8 cellular contexts compared by ENCODE assay signal in genomic region chr6:135506270-135506997, GRCh38. TPM values are rescaled to one million over a fixed set of nuclear protein-coding genes. Genes with fewer than 3 reads are reported as not detected.
A peak's percentile ranks its signal among the peaks of the same experiment; 100 is the strongest.
DNase-seq lines count a peak whose midpoint lies in the region; ATAC-seq and TF ChIP-seq lines count a peak whose summit lies in the region.

No MANE protein-coding gene starts in this region.

- CTCF ChIA-PET in CD4-positive, alpha-beta T cell (lab: Charles Lee) = interaction anchor here (2.2 kb wide), 1 partner anchor 720 kb away, joined by 5 read pairs; no protein-coding TSS in a partner anchor

- H3K79me2 ChIP-seq in smooth muscle cell (ENCODE audit: low read depth) = no peaks in the 10 kb centered on the region

- intact Hi-C loops in CD4-positive, alpha-beta T cell (cut with DNase I, micrococcal nuclease) = loop anchor here (1.0 to 10.0 kb wide), 6 partner anchors 54 to 1048 kb away; partner anchors contain the start of gene MAP7 (in 1 of the 2)

- H4K20me1 ChIP-seq in smooth muscle cell (ENCODE audit: low read depth) = no peaks in the 10 kb centered on the region

- H3K9ac ChIP-seq in smooth muscle cell (ENCODE audit: low read depth) = no peak overlapping the region

- no peaks in the 10 kb centered on the region for H3F3A ChIP-seq in smooth muscle cell (ENCODE audit: low read depth)

- DNase-seq in CD4-positive, alpha-beta T cell = no peak
- DNase-seq in NCI-H1694 (lab: John Stamatoyannopoulos, UW) (peak; percentile 50), WERI-Rb-1 (peak; percentile 13), glomerular visceral epithelial cell (ENCODE audit: extremely low spot score) (peak; percentile 46), smooth muscle cell (lab: John Stamatoyannopoulos, UW; ENCODE audit: unreplicated experiment) (no peak)

- H3K4me3 ChIP-seq in WERI-Rb-1 (ENCODE audit: low read depth, low read length) (no peak overlapping the region), smooth muscle cell (peak overlapping the region; percentile 23)

- peak; percentile 84 for ATAC-seq in CD4-positive, alpha-beta T cell (ENCODE audit: poor library complexity)
- ATAC-seq in GM18508 (IDR thresholded peaks at IDR 0.05; ENCODE audit: insufficient read depth, unreplicated experiment) = peak; percentile 87
- peak; percentile 87 for ATAC-seq in HG02885 (IDR thresholded peaks at IDR 0.05; ENCODE audit: poor library complexity, unreplicated experiment)
- ATAC-seq in GM18519 (IDR thresholded peaks at IDR 0.05; ENCODE audit: low FRiP score, unreplicated experiment) = no peak

- peak overlapping the region; percentile 35 for H3K4me2 ChIP-seq in smooth muscle cell

- POLR2A ChIA-PET in CD4-positive, alpha-beta T cell (lab: Charles Lee) = no interaction called here

- TF ChIP-seq CTCF in CD4-positive, alpha-beta T cell (IDR thresholded peaks at IDR 0.05) = peak; percentile 79
- 0 out of 2 replicates have a peak, but pooled peaks have one; percentile 23 for TF ChIP-seq CTCF in WERI-Rb-1 (IDR thresholded peaks at IDR 0.05; ENCODE audit: low read depth, low read length)
- TF ChIP-seq CTCF in smooth muscle cell (IDR thresholded peaks at IDR 0.05; ENCODE audit: borderline replicate concordance, insufficient read depth, poor library complexity, severe bottlenecking) = peak; percentile 63

- H3K9me3 Mint-ChIP-seq in CD4-positive, alpha-beta T cell = no peaks in the 10 kb centered on the region

- H3K4me1 Mint-ChIP-seq in CD4-positive, alpha-beta T cell (ENCODE audit: low read depth) = no peaks in the 10 kb centered on the region

- H3K27me3 ChIP-seq in CD4-positive, alpha-beta T cell (ENCODE audit: control insufficient read depth, insufficient read depth, low read length) = no peaks in the 10 kb centered on the region
- H3K27me3 ChIP-seq in WERI-Rb-1 (ENCODE audit: insufficient read depth, low read depth, severe bottlenecking) (no peaks in the 10 kb centered on the region), smooth muscle cell (ENCODE audit: low read depth) (no peaks in the 10 kb centered on the region)

- 68% methylated on average over 4 of the region's 4 CpGs for WGBS in smooth muscle cell (ENCODE audit: low lambda C conversion rate)

- H3K9me3 ChIP-seq in CD4-positive, alpha-beta T cell (ENCODE audit: control insufficient read depth, low read length) = no peaks in the 10 kb centered on the region
- H3K9me3 ChIP-seq in WERI-Rb-1 (ENCODE audit: severe bottlenecking) (no peaks in the 10 kb centered on the region), smooth muscle cell (replicated peaks; ENCODE audit: low read depth) (no peaks in the 10 kb centered on the region)

- no peaks in the 10 kb centered on the region for H3K36me3 Mint-ChIP-seq in CD4-positive, alpha-beta T cell (ENCODE audit: low read depth)

- no peak overlapping the region for H3K27ac Mint-ChIP-seq in CD4-positive, alpha-beta T cell

- no peak overlapping the region for H3K4me3 Mint-ChIP-seq in CD4-positive, alpha-beta T cell

- no peaks in the 10 kb centered on the region for H3K4me1 ChIP-seq in smooth muscle cell (ENCODE audit: low read depth)

- no peaks in the 10 kb centered on the region for H3K27me3 Mint-ChIP-seq in CD4-positive, alpha-beta T cell

- H2AFZ ChIP-seq in smooth muscle cell (ENCODE audit: low read depth) = no peak overlapping the region

- H3K36me3 ChIP-seq in WERI-Rb-1 (no peaks in the 10 kb centered on the region), smooth muscle cell (ENCODE audit: low read depth) (no peaks in the 10 kb centered on the region)

- no peak overlapping the region for H3K27ac ChIP-seq in CD4-positive, alpha-beta T cell (ENCODE audit: low read depth, low read length)
- H3K27ac ChIP-seq in WERI-Rb-1 (no peak overlapping the region), smooth muscle cell (ENCODE audit: low read depth) (no peak overlapping the region)

RNA-seq across cellular contexts. Expression of gene AHI1, which starts 8.9 kb away (rescaled TPM):
- 10 to 100 TPM; 21.1 to 27.5 TPM for total RNA-seq in CD4-positive, alpha-beta T cell
- 16.0 and 23.3 TPM in 2 replicates for total RNA-seq in smooth muscle cell
- 18.8 and 28.0 TPM in 2 replicates for polyA plus RNA-seq in smooth muscle cell

Comparison
In these comparisons a context has a peak if more than half of its experiments do, and no peak if none do; other contexts are left out.
1. DNase-seq: peak in NCI-H1694 (single experiment), WERI-Rb-1 (single experiment) and glomerular visceral epithelial cell (single experiment); none in CD4-positive, alpha-beta T cell (0 of 10) and smooth muscle cell (single experiment).
2. CTCF ChIP-seq: peak in every context shown above with its lines; median percentile 79 in CD4-positive, alpha-beta T cell; 63 in smooth muscle cell; 23 in WERI-Rb-1.